In the genomic region with DNA sequence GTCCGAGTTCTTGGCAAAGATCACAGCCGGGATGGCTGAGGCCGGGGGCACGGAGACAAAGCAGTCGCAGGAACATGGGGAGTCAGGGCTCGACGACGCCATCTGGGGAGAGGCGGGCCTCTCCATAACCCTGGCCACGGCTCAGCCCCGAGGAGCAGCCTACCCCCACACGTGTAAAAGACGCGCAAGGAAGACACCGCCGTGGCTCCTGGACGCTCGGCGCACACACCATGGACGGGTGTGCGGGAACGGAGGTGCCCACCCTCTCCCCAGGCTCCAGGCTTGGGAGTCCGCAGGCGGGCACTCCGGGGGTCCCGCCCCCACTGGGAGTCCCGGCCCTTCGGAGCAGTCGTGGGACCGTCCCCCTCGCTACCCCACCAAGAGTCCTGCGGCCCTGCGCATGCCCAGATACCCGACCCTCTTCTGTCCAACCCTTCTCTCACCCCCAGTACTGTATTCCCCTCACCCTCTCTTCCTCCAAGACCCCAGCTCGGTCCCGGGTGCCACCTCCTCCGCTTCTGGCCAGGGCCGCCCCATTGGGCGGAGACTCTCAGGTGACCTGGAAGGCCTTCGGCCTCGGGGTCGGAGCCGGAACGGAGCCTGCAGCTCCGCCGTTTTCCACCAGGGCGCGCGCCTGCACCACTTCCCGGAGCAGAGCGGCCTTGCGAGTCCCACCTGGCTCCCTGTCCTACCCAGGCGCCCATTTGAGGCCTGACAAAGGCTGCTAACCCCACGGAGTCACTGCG, we compare ENCODE assay signal across 8 cellular contexts. TPM values are rescaled to one million over a fixed set of nuclear protein-coding genes. Genes with fewer than 3 reads are reported as not detected.
A peak's percentile ranks its signal among the peaks of the same experiment; 100 is the strongest.
DNase-seq lines count a peak whose midpoint lies in the region; ATAC-seq and TF ChIP-seq lines count a peak whose summit lies in the region.

A gene (minus strand): TSS at position 532 of the 746 bp plus-strand sequence. CDS start 430 bp downstream, at position 102.

- H2AFZ ChIP-seq in ACC112 (ENCODE audit: low read length, unreplicated experiment): peak within 1 kb of the TSS; percentile 96

- peak; percentile 57 to 86 for DNase-seq in NCI-H446 (lab: John Stamatoyannopoulos, UW)
- peak; percentile 98 for DNase-seq in activated CD4-positive, CD25-positive, alpha-beta regulatory T cell treated with anti-CD3 and anti-CD28 coated beads, Interleukin-2, amount 50 U/mL, for 72 hours
- peak; percentile 93 for DNase-seq in cerebellum (ENCODE audit: low spot score)
- peak; percentile 54 for DNase-seq in kidney glomerular epithelial cell (lab: John Stamatoyannopoulos, UW)
- DNase-seq in stimulated activated CD4-positive, alpha-beta T cell treated with anti-CD3 and anti-CD28 coated beads, Interleukin-1b, Interleukin-23, amount 100 ng/mL, for 24 hours (ENCODE audit: low read depth in 4 of 4, low spot score in 1 of 4): peak; percentile 73 to 87 (median 82)

- no peak within 1 kb of the TSS for H3K27ac ChIP-seq in ACC112 (ENCODE audit: low read depth, low read length)

- H3K79me2 ChIP-seq in ACC112 (ENCODE audit: control insufficient read depth, insufficient read depth, low read length, unreplicated experiment): no peaks in the 10 kb centered on the region

- H3K36me3 ChIP-seq in ACC112 (ENCODE audit: insufficient read depth, low read length): no peaks in the 10 kb centered on the region; the same call in 1 of the 2 replicates

- peak; percentile 46 for TF ChIP-seq POLR2A in GM18526 (IDR thresholded peaks at IDR 0.05; ENCODE audit: extremely low read depth, insufficient read length)

- H3K4me3 ChIP-seq in ACC112 (ENCODE audit: low read depth, low read length): peak within 1 kb of the TSS; percentile 91

- H3K4me1 ChIP-seq in ACC112 (ENCODE audit: control insufficient read depth, insufficient read depth, low read length, unreplicated experiment): peaks cover 15% of the 10 kb centered on the region

- peaks cover 11% of the 10 kb centered on the region for H3K27me3 ChIP-seq in ACC112 (ENCODE audit: insufficient read depth, low read length)

- ATAC-seq in HG03159 (IDR thresholded peaks at IDR 0.05; ENCODE audit: unreplicated experiment): peak; percentile 85

RNA-seq across cellular contexts. Expression of the gene that starts here (rescaled TPM):
- total RNA-seq in cerebellum: 21.8 TPM
